Comparison of ENCODE assay signal across 1 cellular context in the genomic region with DNA sequence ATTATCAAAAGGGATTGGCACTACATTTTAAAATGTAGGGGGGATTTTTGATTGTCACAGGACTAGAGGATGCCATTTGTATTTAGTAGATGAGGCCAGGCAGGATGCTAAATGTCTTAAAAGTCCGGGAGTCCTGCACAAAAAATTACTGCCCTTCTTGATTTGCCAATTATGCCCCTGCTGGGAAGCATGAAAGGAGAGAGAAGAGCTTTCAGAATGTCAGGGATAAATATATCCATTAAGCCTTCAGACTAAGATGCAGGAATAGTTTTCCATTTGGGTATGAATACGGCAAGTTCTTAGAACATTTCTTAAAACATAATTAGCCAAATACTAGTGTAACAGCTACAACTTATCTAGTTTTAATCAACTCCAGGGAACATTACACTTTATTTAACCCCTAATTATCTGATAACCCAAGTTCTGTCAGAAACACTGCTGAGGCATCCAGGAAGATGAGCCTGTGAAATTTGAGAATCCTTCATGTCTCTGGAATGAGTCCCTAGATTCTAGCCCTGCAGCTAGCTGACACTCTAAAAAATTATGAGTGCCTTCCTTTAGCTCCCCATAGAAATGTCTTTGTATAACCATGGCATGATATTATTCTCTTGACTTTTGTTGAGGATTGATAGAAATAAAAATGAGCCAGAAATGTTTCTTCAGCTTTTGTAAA.
TF ChIP-seq lines count a peak whose summit lies in the region.

No MANE protein-coding gene starts in this region.

TF ChIP-seq in GM23338, 12 proteins besides CTCF, POLR2A, EP300 and RAD21 (continued from another document):
- TF ChIP-seq, protein P1, sequence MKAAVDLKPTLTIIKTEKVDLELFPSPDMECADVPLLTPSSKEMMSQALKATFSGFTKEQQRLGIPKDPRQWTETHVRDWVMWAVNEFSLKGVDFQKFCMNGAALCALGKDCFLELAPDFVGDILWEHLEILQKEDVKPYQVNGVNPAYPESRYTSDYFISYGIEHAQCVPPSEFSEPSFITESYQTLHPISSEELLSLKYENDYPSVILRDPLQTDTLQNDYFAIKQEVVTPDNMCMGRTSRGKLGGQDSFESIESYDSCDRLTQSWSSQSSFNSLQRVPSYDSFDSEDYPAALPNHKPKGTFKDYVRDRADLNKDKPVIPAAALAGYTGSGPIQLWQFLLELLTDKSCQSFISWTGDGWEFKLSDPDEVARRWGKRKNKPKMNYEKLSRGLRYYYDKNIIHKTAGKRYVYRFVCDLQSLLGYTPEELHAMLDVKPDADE (IDR thresholded peaks at IDR 0.05), result no peak
- no peak for TF ChIP-seq ZNF331 (CRISPR knock-in tag; IDR thresholded peaks at IDR 0.05; ENCODE audit: low read depth)
- TF ChIP-seq JUNB (IDR thresholded peaks at IDR 0.05; ENCODE audit: unreplicated experiment), result no peak
- no peak for TF ChIP-seq CREB1 (CRISPR knock-in tag; IDR thresholded peaks at IDR 0.05; ENCODE audit: low read depth)
